ENCODE assay signal across 8 cellular contexts in the genomic region with DNA sequence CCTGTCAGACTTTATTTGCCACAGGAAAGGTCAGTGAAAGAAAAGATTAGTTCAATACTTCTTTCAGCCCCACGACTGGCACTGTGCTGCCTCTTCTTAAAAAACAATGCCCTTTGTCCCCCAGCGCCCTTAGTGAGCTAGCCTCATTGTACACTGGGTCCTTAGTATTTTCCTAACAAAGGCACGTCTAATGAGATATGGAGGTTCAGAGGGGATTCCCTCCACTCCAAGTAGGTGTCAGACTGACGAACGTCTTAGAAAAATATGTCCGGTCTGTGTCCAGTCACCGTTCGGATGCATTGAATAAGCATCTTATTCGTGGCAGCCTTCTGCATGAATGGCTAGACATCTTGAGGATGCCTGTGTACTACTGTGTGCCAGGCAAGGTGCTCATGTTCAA. TPM values are rescaled to one million over a fixed set of nuclear protein-coding genes. Genes with fewer than 3 reads are reported as not detected.
DNase-seq lines count a peak whose midpoint lies in the region; ATAC-seq and TF ChIP-seq lines count a peak whose summit lies in the region.

No MANE protein-coding gene starts in this region.

- WGBS in esophagus squamous epithelium, 2 donors, result 44 to 49% methylated on average over 9 of the region's 9 CpGs

- H3K27me3 ChIP-seq in RWPE2 (ENCODE audit: insufficient read depth, poor library complexity, severe bottlenecking), result no peaks in the 10 kb centered on the region
- no peaks in the 10 kb centered on the region for H3K27me3 ChIP-seq in esophagus squamous epithelium

- intact Hi-C loops in esophagus squamous epithelium (cut with DNase I), result no loop called here

- DNase-seq in GM12865 (ENCODE audit: low read depth) (no peak), RWPE2 (ENCODE audit: low spot score) (no peak), esophagus squamous epithelium (lab: John Stamatoyannopoulos, UW) (no peak), putamen (ENCODE audit: low spot score) (peak; percentile 64), HuH-7 (ENCODE audit: low spot score) (no peak), NOMO-1 treated with DMSO at 0.1 percent for 48 hours (lab: John Stamatoyannopoulos, UW; ENCODE audit: unreplicated experiment) (no peak), DMS 273 (lab: John Stamatoyannopoulos, UW; ENCODE audit: unreplicated experiment) (no peak)

- TF ChIP-seq POLR2A in esophagus squamous epithelium (IDR thresholded peaks at IDR 0.05), result no peak

- H3K36me3 ChIP-seq in RWPE2 (ENCODE audit: low read depth), result no peaks in the 10 kb centered on the region
- H3K36me3 ChIP-seq in esophagus squamous epithelium, result peaks cover 0 to 23% (median 0%) of the 10 kb centered on the region in 3 donors

- H3K9me3 ChIP-seq in RWPE2 (ENCODE audit: severe bottlenecking) (no peaks in the 10 kb centered on the region), esophagus squamous epithelium (no peaks in the 10 kb centered on the region)

- ATAC-seq in RWPE2 (ENCODE audit: low read depth), result peak; percentile 7; the same call in 2 of the 3 replicates
- no peak for ATAC-seq in GM18858 (IDR thresholded peaks at IDR 0.05; ENCODE audit: unreplicated experiment)

- H3K4me1 ChIP-seq in RWPE2 (ENCODE audit: insufficient read depth, poor library complexity, severe bottlenecking) (peaks cover 8% of the 10 kb centered on the region), esophagus squamous epithelium (peaks cover 11 to 27% (median 16%) of the 10 kb centered on the region in 3 donors)

- H3K27ac ChIP-seq in RWPE2 (ENCODE audit: poor library complexity, severe bottlenecking) (no peak overlapping the region), esophagus squamous epithelium (no peak overlapping the region)

- TF ChIP-seq CTCF in GM12865 (IDR thresholded peaks at IDR 0.05; ENCODE audit: insufficient read depth, low read depth, low read length, missing control alignments) (no peak), RWPE2 (IDR thresholded peaks at IDR 0.05; ENCODE audit: poor library complexity, severe bottlenecking) (no peak), esophagus squamous epithelium (IDR thresholded peaks at IDR 0.05) (no peak)

- H3K4me3 ChIP-seq in GM12865 (ENCODE audit: low read depth, low read length) (peak overlapping the region; percentile 49), RWPE2 (ENCODE audit: severe bottlenecking) (peak overlapping the region; percentile 82), esophagus squamous epithelium (peak overlapping the region; percentile 75 to 91 (median 76))

RNA-seq across cellular contexts. Expression of gene FECH, which starts 1.1 kb away (rescaled TPM):
- total RNA-seq in esophagus squamous epithelium, result 10 to 100 TPM; 23.1 to 42.2 (median 33.1) TPM

RNA-seq across cellular contexts. Expression of gene NARS1, which starts 36.2 kb away (rescaled TPM):
- 100 to 1,000 TPM in 3 of 4 donors, 10 to 100 TPM in 1; 69.6 to 147 (median 121) TPM for total RNA-seq in esophagus squamous epithelium
